Comparison of ENCODE assay signal across 12 cellular contexts in genomic region chr1:233673146-233673946, GRCh38. TPM values are rescaled to one million over a fixed set of nuclear protein-coding genes. Genes with fewer than 3 reads are reported as not detected.
DNase-seq lines count a peak whose midpoint lies in the region; ATAC-seq lines count a peak whose summit lies in the region.
"Had no signal": no experiment of that assay in that cellular context is flagged by ENCODE, and none has a peak within 500 bp of the region (broad histone marks: within the 10 kb centered on the region; RNA-seq: fewer than 3 reads in every experiment).

No MANE protein-coding gene starts in this region.

- no peak overlapping the region for H3K27ac Mint-ChIP-seq in activated CD8-positive, alpha-beta memory T cell treated with anti-CD3 and anti-CD28 coated beads, Interleukin-2, amount 10 ng/mL, durations not matched to agents 7 days and 5 days
- H3K27ac Mint-ChIP-seq: activated T-cell treated with anti-CD3 and anti-CD28 coated beads, Interleukin-2, amount 50 U/mL, for 72 hours had no signal

- peak overlapping the region in 1 of 2 donors; percentile 22 for H3K9ac ChIP-seq in duodenal mucosa (ENCODE audit: low read depth in 1 of 2, low read length in 2 of 2)

- no peaks in the 10 kb centered on the region for H3K9me3 ChIP-seq in duodenal mucosa (ENCODE audit: control insufficient read depth in 1 of 2, low read length in 2 of 2)
- H3K9me3 ChIP-seq: MG63 had no signal

- H3K9me3 Mint-ChIP-seq in activated CD8-positive, alpha-beta memory T cell treated with anti-CD3 and anti-CD28 coated beads, Interleukin-2, amount 10 ng/mL, durations not matched to agents 7 days and 5 days (ENCODE audit: low read depth) = no peaks in the 10 kb centered on the region

- DNase-seq in ACHN (peak; percentile 56), kidney glomerular epithelial cell (lab: John Stamatoyannopoulos, UW) (no peak), GM03348 (ENCODE audit: low spot score) (no peak)
- no peak for DNase-seq in activated CD8-positive, alpha-beta memory T cell treated with anti-CD3 and anti-CD28 coated beads, Interleukin-2, amount 10 ng/mL, durations not matched to agents 7 days and 5 days
- DNase-seq: activated T-cell treated with anti-CD3 and anti-CD28 coated beads, Interleukin-2, amount 50 U/mL, for 72 hours; MG63; nucleus accumbens; stimulated activated CD4-positive, alpha-beta T cell treated with anti-CD3 and anti-CD28 coated beads, Interleukin-4, amount 100 ng/mL, for 4 hours had no signal

- in situ Hi-C loops in ACHN (cut with HindIII; ENCODE audit: low pct_ligation_motif_present, low pct_unique_long_range_greater_than_20kb, low sequenced_read_pairs) = no loop called here

- H3K36me3 ChIP-seq in duodenal mucosa (ENCODE audit: control insufficient read depth in 1 of 2, insufficient read depth in 2 of 2, low read length in 2 of 2) = peaks cover 0 to 4% of the 10 kb centered on the region in 2 donors
- H3K36me3 ChIP-seq: MG63 had no signal

- H3K4me1 Mint-ChIP-seq in activated CD8-positive, alpha-beta memory T cell treated with anti-CD3 and anti-CD28 coated beads, Interleukin-2, amount 10 ng/mL, durations not matched to agents 7 days and 5 days = peaks cover 3% of the 10 kb centered on the region

- H3K27me3 Mint-ChIP-seq in activated CD8-positive, alpha-beta memory T cell treated with anti-CD3 and anti-CD28 coated beads, Interleukin-2, amount 10 ng/mL, durations not matched to agents 7 days and 5 days = peaks cover 6% of the 10 kb centered on the region

- CTCF ChIA-PET in activated CD8-positive, alpha-beta memory T cell treated with anti-CD3 and anti-CD28 coated beads, Interleukin-2, amount 10 ng/mL, durations not matched to agents 7 days and 5 days (lab: Charles Lee) = no interaction called here

- no peaks in the 10 kb centered on the region for H3K36me3 Mint-ChIP-seq in activated CD8-positive, alpha-beta memory T cell treated with anti-CD3 and anti-CD28 coated beads, Interleukin-2, amount 10 ng/mL, durations not matched to agents 7 days and 5 days

- peak overlapping the region; percentile 44 for H3K27ac ChIP-seq in duodenal mucosa (ENCODE audit: low read depth, low read length)

- H3K4me3 Mint-ChIP-seq in activated CD8-positive, alpha-beta memory T cell treated with anti-CD3 and anti-CD28 coated beads, Interleukin-2, amount 10 ng/mL, durations not matched to agents 7 days and 5 days = no peak overlapping the region
- H3K4me3 Mint-ChIP-seq: activated T-cell treated with anti-CD3 and anti-CD28 coated beads, Interleukin-2, amount 50 U/mL, for 72 hours had no signal

- ATAC-seq in GM19397 (IDR thresholded peaks at IDR 0.05; ENCODE audit: unreplicated experiment) (peak; percentile 49), HG03342 (IDR thresholded peaks at IDR 0.05; ENCODE audit: unreplicated experiment) (peak; percentile 57), HG02623 (IDR thresholded peaks at IDR 0.05; ENCODE audit: unreplicated experiment) (no peak)
- no peak for ATAC-seq in activated CD8-positive, alpha-beta memory T cell treated with anti-CD3 and anti-CD28 coated beads, Interleukin-2, amount 10 ng/mL, durations not matched to agents 7 days and 5 days
- ATAC-seq: activated T-cell treated with anti-CD3 and anti-CD28 coated beads, Interleukin-2, amount 50 U/mL, for 72 hours had no signal

- H3K4me3 ChIP-seq in duodenal mucosa (ENCODE audit: low read depth in 1 of 2, low read length in 2 of 2) = peak overlapping the region; percentile 40 to 49
- H3K4me3 ChIP-seq: MG63 had no signal

- H3K27me3 ChIP-seq in duodenal mucosa (ENCODE audit: control insufficient read depth in 1 of 2, insufficient read depth in 2 of 2, low read length in 2 of 2) = no peaks in the 10 kb centered on the region
- H3K27me3 ChIP-seq: MG63 had no signal

- peaks cover 20 to 27% of the 10 kb centered on the region in 2 donors for H3K4me1 ChIP-seq in duodenal mucosa (ENCODE audit: control insufficient read depth in 1 of 2, insufficient read depth in 2 of 2, low read length in 2 of 2)

RNA-seq across cellular contexts. Expression of gene KCNK1, which starts 59.4 kb away (rescaled TPM):
- 1 to 10 TPM in 1 of 2 experiments, under 1 TPM in 1; 0.61 to 1.5 TPM for total RNA-seq in activated CD8-positive, alpha-beta memory T cell treated with anti-CD3 and anti-CD28 coated beads, Interleukin-2, amount 10 ng/mL, durations not matched to agents 7 days and 5 days

Comparison
In these comparisons a context has a peak if more than half of its experiments do, and no peak if none do; other contexts are left out.
1. ATAC-seq: peak in GM19397 (single experiment) and HG03342 (single experiment); none in activated CD8-positive, alpha-beta memory T cell treated with anti-CD3 and anti-CD28 coated beads, Interleukin-2, amount 10 ng/mL, durations not matched to agents 7 days and 5 days (single experiment) and HG02623 (single experiment).